31 cellular contexts compared by ENCODE assay signal in the genomic region with DNA sequence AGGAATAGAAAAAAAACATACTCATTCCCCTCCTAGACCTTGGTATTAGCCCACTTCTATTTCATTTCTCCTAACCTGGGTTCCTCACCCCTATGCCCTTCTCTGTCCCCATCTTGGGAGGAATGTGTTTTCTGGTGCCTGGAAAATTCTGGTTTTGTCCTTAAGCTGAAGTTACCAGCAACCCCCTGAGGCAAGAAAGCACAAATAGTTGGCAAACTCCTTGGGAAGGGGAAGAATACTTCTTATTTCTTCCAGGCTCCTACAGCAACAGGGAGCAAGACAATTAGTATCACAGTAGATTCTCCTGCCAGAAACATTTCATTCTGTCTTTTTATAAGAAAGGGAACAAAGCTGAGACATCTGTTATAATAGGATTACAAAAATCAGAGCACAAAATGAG.
"Had no signal": no experiment of that assay in that cellular context is flagged by ENCODE, and none has a peak within 500 bp of the region (broad histone marks: within the 10 kb centered on the region; RNA-seq: fewer than 3 reads in every experiment).

No MANE protein-coding gene starts in this region.

- H3K4me1 Mint-ChIP-seq: activated B cell treated with CpG ODN at 0.5 μM for 24 hours; activated CD8-positive, alpha-beta memory T cell treated with anti-CD3 and anti-CD28 coated beads, Interleukin-2, amount 10 ng/mL, durations not matched to agents 7 days and 5 days; activated naive CD8-positive, alpha-beta T cell treated with anti-CD3 and anti-CD28 coated beads, Interleukin-2, amount 10 ng/mL, durations not matched to agents 7 days and 5 days; memory B cell; natural killer cell; stimulated activated memory B cell treated with anti-CD40 and anti-IgM and Interleukin-4, amounts not matched to agents 10 μg/mL and 1 μg/mL and 100 μg/mL, for 72 hours; stimulated activated naive CD8-positive, alpha-beta T cell treated with anti-CD3 and anti-CD28 coated beads, Interleukin-15, amount 100 ng/mL, for 72 hours had no signal

- H3K36me3 ChIP-seq: pancreas, prostate gland, thyroid gland had no signal

- H3K4me2 ChIP-seq: smooth muscle cell had no signal

- H3K27me3 ChIP-seq: esophagus muscularis mucosa, pancreas, thyroid gland, upper lobe of left lung, vagina had no signal

- H3K27me3 Mint-ChIP-seq: activated naive CD8-positive, alpha-beta T cell treated with anti-CD3 and anti-CD28 coated beads, Interleukin-2, amount 10 ng/mL, durations not matched to agents 7 days and 5 days; stimulated activated naive CD8-positive, alpha-beta T cell treated with anti-CD3 and anti-CD28 coated beads, Interleukin-15, amount 100 ng/mL, for 72 hours had no signal

- H3K27ac ChIP-seq: esophagus muscularis mucosa, pancreas, prostate gland, thyroid gland, upper lobe of left lung, vagina had no signal

- H3K27ac Mint-ChIP-seq: activated B cell treated with CpG ODN at 0.5 μM for 24 hours; activated CD8-positive, alpha-beta memory T cell treated with anti-CD3 and anti-CD28 coated beads, Interleukin-2, amount 10 ng/mL, durations not matched to agents 7 days and 5 days; activated CD8-positive, alpha-beta T cell treated with anti-CD3 and anti-CD28 coated beads, Interleukin-2, amount 10 ng/mL, durations not matched to agents 7 days and 5 days; activated naive CD8-positive, alpha-beta T cell treated with anti-CD3 and anti-CD28 coated beads, Interleukin-2, amount 10 ng/mL, durations not matched to agents 7 days and 5 days; activated T-cell treated with anti-CD3 and anti-CD28 coated beads, Interleukin-2, amount 50 U/mL, for 72 hours; memory B cell; natural killer cell; stimulated activated memory B cell treated with anti-CD40 and anti-IgM and Interleukin-4, amounts not matched to agents 10 μg/mL and 1 μg/mL and 100 μg/mL, for 72 hours; stimulated activated naive CD8-positive, alpha-beta T cell treated with anti-CD3 and anti-CD28 coated beads, Interleukin-15, amount 100 ng/mL, for 72 hours; T-helper 2 cell treated with Interferon-gamma antibody and Interleukin-4, amounts not matched to agents 5 μg/mL and 100 μg/mL, for 36 hours had no signal

- H3K4me3 ChIP-seq: esophagus muscularis mucosa, pancreas, prostate gland, smooth muscle cell, thyroid gland, upper lobe of left lung, vagina had no signal

- H3K4me3 Mint-ChIP-seq: activated B cell treated with CpG ODN at 0.5 μM for 24 hours; activated CD8-positive, alpha-beta memory T cell treated with anti-CD3 and anti-CD28 coated beads, Interleukin-2, amount 10 ng/mL, durations not matched to agents 7 days and 5 days; activated CD8-positive, alpha-beta T cell treated with anti-CD3 and anti-CD28 coated beads, Interleukin-2, amount 10 ng/mL, durations not matched to agents 7 days and 5 days; activated naive CD8-positive, alpha-beta T cell treated with anti-CD3 and anti-CD28 coated beads, Interleukin-2, amount 10 ng/mL, durations not matched to agents 7 days and 5 days; activated T-cell treated with anti-CD3 and anti-CD28 coated beads, Interleukin-2, amount 50 U/mL, for 72 hours; memory B cell; natural killer cell; stimulated activated memory B cell treated with anti-CD40 and anti-IgM and Interleukin-4, amounts not matched to agents 10 μg/mL and 1 μg/mL and 100 μg/mL, for 72 hours; stimulated activated naive CD8-positive, alpha-beta T cell treated with anti-CD3 and anti-CD28 coated beads, Interleukin-15, amount 100 ng/mL, for 72 hours; T-helper 2 cell treated with Interferon-gamma antibody and Interleukin-4, amounts not matched to agents 5 μg/mL and 100 μg/mL, for 36 hours had no signal

- H3K36me3 Mint-ChIP-seq: activated CD8-positive, alpha-beta memory T cell treated with anti-CD3 and anti-CD28 coated beads, Interleukin-2, amount 10 ng/mL, durations not matched to agents 7 days and 5 days; activated naive CD8-positive, alpha-beta T cell treated with anti-CD3 and anti-CD28 coated beads, Interleukin-2, amount 10 ng/mL, durations not matched to agents 7 days and 5 days; memory B cell; natural killer cell; stimulated activated memory B cell treated with anti-CD40 and anti-IgM and Interleukin-4, amounts not matched to agents 10 μg/mL and 1 μg/mL and 100 μg/mL, for 72 hours had no signal

- H3K4me1 ChIP-seq: esophagus muscularis mucosa, pancreas, prostate gland, thyroid gland, upper lobe of left lung had no signal

- H3K9me3 Mint-ChIP-seq: activated B cell treated with CpG ODN at 0.5 μM for 24 hours; activated naive CD8-positive, alpha-beta T cell treated with anti-CD3 and anti-CD28 coated beads, Interleukin-2, amount 10 ng/mL, durations not matched to agents 7 days and 5 days; memory B cell; stimulated activated memory B cell treated with anti-CD40 and anti-IgM and Interleukin-4, amounts not matched to agents 10 μg/mL and 1 μg/mL and 100 μg/mL, for 72 hours; stimulated activated naive CD8-positive, alpha-beta T cell treated with anti-CD3 and anti-CD28 coated beads, Interleukin-15, amount 100 ng/mL, for 72 hours; T-helper 2 cell treated with Interferon-gamma antibody and Interleukin-4, amounts not matched to agents 5 μg/mL and 100 μg/mL, for 36 hours had no signal

- DNase-seq: activated B cell treated with CpG ODN at 0.5 μM for 24 hours; activated CD8-positive, alpha-beta memory T cell treated with anti-CD3 and anti-CD28 coated beads, Interleukin-2, amount 10 ng/mL, durations not matched to agents 7 days and 5 days; activated CD8-positive, alpha-beta T cell treated with anti-CD3 and anti-CD28 coated beads, Interleukin-2, amount 10 ng/mL, durations not matched to agents 7 days and 5 days; activated naive CD4-positive, alpha-beta T cell treated with Interleukin-2 at 50 U/mL for 16 hours; activated naive CD8-positive, alpha-beta T cell treated with anti-CD3 and anti-CD28 coated beads, Interleukin-2, amount 10 ng/mL, durations not matched to agents 7 days and 5 days; activated T-cell treated with anti-CD3 and anti-CD28 coated beads, Interleukin-2, amount 50 U/mL, for 72 hours; amniotic stem cell; central memory CD4-positive, alpha-beta T cell; dermis blood vessel endothelial cell; effector CD4-positive, alpha-beta T cell; foreskin melanocyte; islet precursor cell; left cardiac atrium; left ventricle myocardium superior; natural killer cell; pancreas; stimulated activated CD4-positive, alpha-beta T cell treated with anti-CD3 and anti-CD28 coated beads, Interleukin-1b, Interleukin-23, amount 100 ng/mL, for 48 hours; stimulated activated CD4-positive, alpha-beta T cell treated with anti-CD3 and anti-CD28 coated beads, Interleukin-4, amount 100 ng/mL, for 4 hours; stimulated activated CD8-positive, alpha-beta memory T cell treated with anti-CD3 and anti-CD28 coated beads, Interleukin-4, amount 100 ng/mL, for 48 hours; stimulated activated naive CD8-positive, alpha-beta T cell treated with anti-CD3 and anti-CD28 coated beads, Interleukin-15, amount 100 ng/mL, for 72 hours; substantia nigra; T-helper 1 cell; thyroid gland; upper lobe of left lung had no signal

- ATAC-seq: activated CD8-positive, alpha-beta memory T cell treated with anti-CD3 and anti-CD28 coated beads, Interleukin-2, amount 10 ng/mL, durations not matched to agents 7 days and 5 days; activated CD8-positive, alpha-beta T cell treated with anti-CD3 and anti-CD28 coated beads, Interleukin-2, amount 10 ng/mL, durations not matched to agents 7 days and 5 days; activated T-cell treated with anti-CD3 and anti-CD28 coated beads, Interleukin-2, amount 50 U/mL, for 72 hours; left ventricle myocardium superior; natural killer cell; pancreas; stimulated activated memory B cell treated with anti-CD40 and anti-IgM and Interleukin-4, amounts not matched to agents 10 μg/mL and 1 μg/mL and 100 μg/mL, for 72 hours; stimulated activated naive CD8-positive, alpha-beta T cell treated with anti-CD3 and anti-CD28 coated beads, Interleukin-15, amount 100 ng/mL, for 72 hours had no signal

- H3K9me3 ChIP-seq: esophagus muscularis mucosa, pancreas, prostate gland, thyroid gland, upper lobe of left lung, vagina had no signal
